In genomic region chr15:41774062-41774872, GRCh38 we compare ENCODE assay signal across 8 cellular contexts. TPM values are rescaled to one million over a fixed set of nuclear protein-coding genes. Genes with fewer than 3 reads are reported as not detected.
DNase-seq lines count a peak whose midpoint lies in the region; ATAC-seq and TF ChIP-seq lines count a peak whose summit lies in the region.

MAPKBP1 (plus strand) TSS chr15:41774484; CDS start chr15:41775276, 792 bp downstream.

- peak within 1 kb of the TSS; percentile 46 for H3K27ac ChIP-seq in PC-3 (ENCODE audit: low read length)
- peak within 1 kb of the TSS; percentile 86 to 92 for H3K27ac ChIP-seq in mucosa of rectum (ENCODE audit: low read depth in 2 of 2, low read length in 2 of 2)

- peak; percentile 53 for TF ChIP-seq POLR2A in erythroblast (IDR thresholded peaks at IDR 0.05; ENCODE audit: low read length)

- H3F3A ChIP-seq in PC-3 (ENCODE audit: low read length, unreplicated experiment): no peaks in the 10 kb centered on the region

- DNase-seq in DMS53 treated with DMSO at 0.1 percent for 48 hours (lab: John Stamatoyannopoulos, UW; ENCODE audit: unreplicated experiment) (peak; percentile 91), PC-3 (peak; percentile 98), activated T-cell treated with anti-CD3 and anti-CD28 coated beads for 48 hours (ENCODE audit: low read depth) (peak; percentile 98), erythroblast (lab: John Stamatoyannopoulos, UW) (peak; percentile 98 to 99)
- DNase-seq in Jurkat, Clone E6-1 (ENCODE audit: low read depth, low spot score): peak; percentile 96
- DNase-seq in stimulated activated CD8-positive, alpha-beta memory T cell treated with anti-CD3 and anti-CD28 coated beads, Interleukin-4, amount 100 ng/mL, for 48 hours: peak; percentile 97

- H3K36me3 ChIP-seq in PC-3 (ENCODE audit: low read depth, low read length): no peaks in the 10 kb centered on the region
- H3K36me3 ChIP-seq in mucosa of rectum (ENCODE audit: control insufficient read depth in 2 of 2, insufficient read depth in 2 of 2, low read length in 2 of 2): no peaks in the 10 kb centered on the region

- peak within 1 kb of the TSS; percentile 79 for H2AFZ ChIP-seq in PC-3 (ENCODE audit: low read length)

- peak; percentile 85 for TF ChIP-seq CTCF in PC-3 (conservative IDR thresholded peaks at IDR 0.05; ENCODE audit: low read depth, low read length)

- peaks cover 44% of the 10 kb centered on the region for H3K79me2 ChIP-seq in PC-3 (ENCODE audit: low read length)

- POLR2A ChIA-PET in PC-3 (lab: Charles Lee; ENCODE audit: unreplicated experiment): interaction anchor here (0.5 to 1.0 kb wide), 8 partner anchors 14 to 154 kb away, joined by 3 to 9 read pairs (median 4); no protein-coding TSS in a partner anchor

- BruUV-seq in PC-3 (replicated peaks; lab: Mats Ljungman, UMichigan): no TSS peak

- H3K9ac ChIP-seq in PC-3 (ENCODE audit: low read length) (peak within 1 kb of the TSS; percentile 74), mucosa of rectum (ENCODE audit: low read depth in 1 of 2, low read length in 2 of 2) (peak within 1 kb of the TSS; percentile 79 to 92)

- H4K20me1 ChIP-seq in PC-3 (ENCODE audit: low read length): 0 out of 2 replicates have a peak, but pooled peaks cover 4% of the 10 kb centered on the region

- intact Hi-C loops in PC-3 (cut with micrococcal nuclease): loop anchor here (2.0 to 5.0 kb wide), 4 partner anchors 17 to 198 kb away; partner anchors contain the start of gene EHD4

- peaks cover 51% of the 10 kb centered on the region for H3K4me1 ChIP-seq in PC-3 (ENCODE audit: insufficient read depth, low read length)
- H3K4me1 ChIP-seq in mucosa of rectum (ENCODE audit: control insufficient read depth in 2 of 2, insufficient read depth in 2 of 2, low read length in 2 of 2): peaks cover 17 to 19% of the 10 kb centered on the region in 2 donors

- H3K4me3 ChIP-seq in Jurkat, Clone E6-1 (ENCODE audit: low read length): peak within 1 kb of the TSS; percentile 85
- peak within 1 kb of the TSS; percentile 81 for H3K4me3 ChIP-seq in PC-3 (ENCODE audit: low read length)
- peak within 1 kb of the TSS; percentile 85 to 87 for H3K4me3 ChIP-seq in mucosa of rectum (ENCODE audit: low read length in 2 of 2)

- no peaks in the 10 kb centered on the region for H3K9me3 ChIP-seq in PC-3 (ENCODE audit: low read length)
- H3K9me3 ChIP-seq in mucosa of rectum (ENCODE audit: control insufficient read depth in 2 of 2, low read length in 2 of 2): no peaks in the 10 kb centered on the region

- peak; percentile 72 for ATAC-seq in GM21619 (IDR thresholded peaks at IDR 0.05; ENCODE audit: unreplicated experiment)
- peak; percentile 82 for ATAC-seq in PC-3

- no peaks in the 10 kb centered on the region for H3K9me2 ChIP-seq in PC-3 (replicated peaks; ENCODE audit: low read length)

- H3K4me2 ChIP-seq in PC-3 (ENCODE audit: low read length): peak within 1 kb of the TSS; percentile 92

- H3K27me3 ChIP-seq in PC-3 (ENCODE audit: low read length): no peaks in the 10 kb centered on the region
- H3K27me3 ChIP-seq in mucosa of rectum (ENCODE audit: control insufficient read depth in 2 of 2, insufficient read depth in 2 of 2, low read length in 2 of 2): no peaks in the 10 kb centered on the region

- CTCF ChIA-PET in PC-3 (lab: Charles Lee): interaction anchor here (0.6 to 2.8 kb wide), 16 partner anchors 22 to 283 kb away, joined by 3 to 76 read pairs (median 4); partner anchors contain the start of gene JMJD7

RNA-seq across cellular contexts. Expression of gene MAPKBP1, which starts in this region (rescaled TPM):
- polyA plus RNA-seq in Jurkat, Clone E6-1 (2012; ENCODE audit: insufficient read depth, insufficient read length): 17.4 TPM
- total RNA-seq in PC-3 (2014; rRNA removed): 23.8 and 29.1 TPM in 2 replicates

Comparison
In these comparisons a context has a peak if more than half of its experiments do, and no peak if none do; other contexts are left out.
1. Peak in every context shown above with its lines: DNase-seq, ATAC-seq, H3K4me3 ChIP-seq and H3K27ac ChIP-seq.